In the genomic region with DNA sequence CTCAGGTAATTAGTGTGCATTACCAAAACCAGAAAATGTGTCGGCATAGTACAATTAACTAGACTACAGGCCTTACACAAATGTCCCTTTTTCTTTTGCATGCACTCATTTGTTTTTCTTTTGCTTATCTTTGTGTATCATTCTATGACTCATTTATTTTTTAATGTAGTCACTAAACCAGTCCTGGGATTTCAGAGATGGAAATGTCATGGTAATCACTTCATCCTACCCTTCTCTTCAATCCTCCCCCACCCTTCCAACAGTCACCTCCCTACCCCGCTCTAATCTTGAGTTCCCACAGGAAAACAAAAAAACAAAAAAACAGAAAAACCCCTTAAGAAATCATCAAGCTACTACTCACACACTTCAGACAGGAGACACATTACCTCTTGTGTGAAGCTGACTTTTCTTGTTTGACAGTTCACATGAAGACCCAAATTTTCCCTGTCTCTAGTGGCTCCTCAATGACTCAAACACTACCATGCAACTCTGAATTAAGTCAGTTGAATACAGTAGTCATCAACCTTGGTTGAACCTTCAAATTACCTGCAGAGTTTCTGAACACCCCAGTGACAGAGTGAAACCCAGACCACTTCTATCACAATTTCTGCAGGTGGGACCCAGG, we compare ENCODE assay signal across 21 cellular contexts.
A peak's percentile ranks its signal among the peaks of the same experiment; 100 is the strongest.
DNase-seq lines count a peak whose midpoint lies in the region; ATAC-seq, FAIRE-seq and TF ChIP-seq lines count a peak whose summit lies in the region.
"Had no signal": no experiment of that assay in that cellular context is flagged by ENCODE, and none has a peak within 500 bp of the region (broad histone marks: within the 10 kb centered on the region; RNA-seq: fewer than 3 reads in every experiment).

No MANE protein-coding gene starts in this region.

- ATAC-seq in HG03095 (IDR thresholded peaks at IDR 0.05; ENCODE audit: unreplicated experiment): no peak
- ATAC-seq: activated T-cell treated with anti-CD3 and anti-CD28 coated beads, Interleukin-2, amount 50 U/mL, for 4 hours; effector memory CD8-positive, alpha-beta T cell; GM12878; SK-N-SH treated with all-trans-retinoic acid at 6 μM for 48 hours had no signal

- H3K9me3 ChIP-seq in mesodermal cell (ENCODE audit: control insufficient read depth, low read length): peaks cover 13% of the 10 kb centered on the region

- DNase-seq in Caki2 (ENCODE audit: low read depth) (peak; percentile 50), NCI-H526 (lab: John Stamatoyannopoulos, UW) (peak; percentile 6 to 53), NCI-H524 (lab: John Stamatoyannopoulos, UW) (no peak), dorsolateral prefrontal cortex (no peak), DMS53 (lab: John Stamatoyannopoulos, UW) (no peak)
- DNase-seq: activated CD4-positive, alpha-beta T cell treated with anti-CD3 and anti-CD28 coated beads, Interleukin-2, amount 50 U/mL, for 4 hours; activated naive CD8-positive, alpha-beta T cell treated with anti-CD3 and anti-CD28 coated beads for 36 hours; activated T-cell treated with anti-CD3 and anti-CD28 coated beads, Interleukin-2, amount 50 U/mL, for 4 hours; cerebellar nuclear complex; COR-L47; effector memory CD8-positive, alpha-beta T cell; NCI-H2029 treated with DMSO at 0.1 percent for 48 hours; NCI-H748 treated with DMSO at 0.1 percent for 48 hours; PC-9 had no signal

- peak; percentile 74 for FAIRE-seq in endometrium (lab: Jason Lieb, UNC)
- FAIRE-seq: G401.6, GM12878, H54 had no signal

- in situ Hi-C loops in Caki2 (cut with HindIII; ENCODE audit: low pct_unique_long_range_greater_than_20kb, low sequenced_read_pairs): no loop called here

- H3K36me3 ChIP-seq in mesodermal cell (ENCODE audit: control insufficient read depth, insufficient read depth, low read length): no peaks in the 10 kb centered on the region

- TF ChIP-seq CTCF in dorsolateral prefrontal cortex (IDR thresholded peaks at IDR 0.05 in 54 of 56, conservative IDR thresholded peaks at IDR 0.05 in 2 of 56; ENCODE audit: low read depth in 1 of 56, partially characterized antibody in 56 of 56): no peak

- H3K27me3 ChIP-seq in dorsolateral prefrontal cortex: peaks cover 0 to 14% (median 0%) of the 10 kb centered on the region in 45 donors

- no peak overlapping the region for H3K4me3 ChIP-seq in mesodermal cell (ENCODE audit: extremely low read depth, insufficient read depth, low read length, poor library complexity, severe bottlenecking)
- H3K4me3 ChIP-seq in dorsolateral prefrontal cortex: no peak overlapping the region
- H3K4me3 ChIP-seq: GM12878, PC-9 had no signal

- 92 to 93% methylated on average over 2 of the region's 2 CpGs for WGBS in mesodermal cell (ENCODE audit: insufficient coverage in 2 of 2), 2 experiments

- H3K27ac ChIP-seq in mesodermal cell (ENCODE audit: low read depth, low read length, severe bottlenecking) (peak overlapping the region; percentile 86), dorsolateral prefrontal cortex (no peak overlapping the region)
- H3K27ac ChIP-seq: PC-9 had no signal

- peaks cover 19% of the 10 kb centered on the region for H3K4me1 ChIP-seq in mesodermal cell (ENCODE audit: control insufficient read depth, insufficient read depth, low read length, poor library complexity, severe bottlenecking)

- intact Hi-C loops in dorsolateral prefrontal cortex (cut with DNase I): no loop called here

Comparison
In these comparisons a context has a peak if more than half of its experiments do, and no peak if none do; other contexts are left out.
1. DNase-seq: peak in Caki2 (single experiment) and NCI-H526 (2 of 2); none in NCI-H524 (0 of 2), dorsolateral prefrontal cortex (0 of 10) and DMS53 (single experiment).